In genomic region chrX:119636419-119636818, GRCh38 we compare ENCODE assay signal across 11 cellular contexts. TPM values are rescaled to one million over a fixed set of nuclear protein-coding genes. Genes with fewer than 3 reads are reported as not detected.
DNase-seq lines count a peak whose midpoint lies in the region; ATAC-seq and TF ChIP-seq lines count a peak whose summit lies in the region.
"Had no signal": no experiment of that assay in that cellular context is flagged by ENCODE, and none has a peak within 500 bp of the region (broad histone marks: within the 10 kb centered on the region; RNA-seq: fewer than 3 reads in every experiment).

No MANE protein-coding gene starts in this region.

- peaks cover 63% of the 10 kb centered on the region for H3K36me3 Mint-ChIP-seq in activated CD8-positive, alpha-beta T cell treated with anti-CD3 and anti-CD28 coated beads for 36 hours (ENCODE audit: low read depth)
- H3K36me3 Mint-ChIP-seq in activated CD8-positive, alpha-beta T cell treated with anti-CD3 and anti-CD28 coated beads, Interleukin-2, amount 10 ng/mL, durations not matched to agents 7 days and 5 days (ENCODE audit: low read depth) = peaks cover 70% of the 10 kb centered on the region
- peaks cover 22% of the 10 kb centered on the region for H3K36me3 Mint-ChIP-seq in natural killer cell treated with Interleukin-12 subunit alpha and Interleukin-12 subunit beta and Interleukin-15 and Interleukin-18, amount 100 ng/mL, for 72 hours
- peaks cover 61% of the 10 kb centered on the region for H3K36me3 Mint-ChIP-seq in activated CD4-positive, alpha-beta T cell treated with anti-CD3 and anti-CD28 coated beads, Interleukin-2, amount 10 ng/mL, durations not matched to agents 7 days and 5 days (ENCODE audit: low read depth)

- CTCF ChIA-PET in activated CD8-positive, alpha-beta T cell treated with anti-CD3 and anti-CD28 coated beads for 36 hours (lab: Charles Lee) = no interaction called here
- CTCF ChIA-PET in activated CD8-positive, alpha-beta T cell treated with anti-CD3 and anti-CD28 coated beads, Interleukin-2, amount 10 ng/mL, durations not matched to agents 7 days and 5 days (lab: Charles Lee) = no interaction called here
- CTCF ChIA-PET in activated CD4-positive, alpha-beta T cell treated with anti-CD3 and anti-CD28 coated beads, Interleukin-2, amount 10 ng/mL, durations not matched to agents 7 days and 5 days (lab: Charles Lee) = interaction anchor here (0.5 kb wide), 1 partner anchor 9 kb away, joined by 3 read pairs; no protein-coding TSS in a partner anchor

- no peaks in the 10 kb centered on the region for H3K27me3 Mint-ChIP-seq in activated CD8-positive, alpha-beta T cell treated with anti-CD3 and anti-CD28 coated beads for 36 hours
- no peaks in the 10 kb centered on the region for H3K27me3 Mint-ChIP-seq in activated CD8-positive, alpha-beta T cell treated with anti-CD3 and anti-CD28 coated beads, Interleukin-2, amount 10 ng/mL, durations not matched to agents 7 days and 5 days (ENCODE audit: low read depth)
- no peaks in the 10 kb centered on the region for H3K27me3 Mint-ChIP-seq in natural killer cell treated with Interleukin-12 subunit alpha and Interleukin-12 subunit beta and Interleukin-15 and Interleukin-18, amount 100 ng/mL, for 72 hours
- H3K27me3 Mint-ChIP-seq in activated CD4-positive, alpha-beta T cell treated with anti-CD3 and anti-CD28 coated beads, Interleukin-2, amount 10 ng/mL, durations not matched to agents 7 days and 5 days = no peaks in the 10 kb centered on the region
- H3K27me3 Mint-ChIP-seq: naive thymus-derived CD8-positive, alpha-beta T cell had no signal

- POLR2A ChIA-PET in activated CD8-positive, alpha-beta T cell treated with anti-CD3 and anti-CD28 coated beads for 36 hours (lab: Charles Lee) = interaction anchor here (1.3 kb wide), 1 partner anchor 10 kb away, joined by 3 read pairs; no protein-coding TSS in a partner anchor
- POLR2A ChIA-PET in activated CD8-positive, alpha-beta T cell treated with anti-CD3 and anti-CD28 coated beads, Interleukin-2, amount 10 ng/mL, durations not matched to agents 7 days and 5 days (lab: Charles Lee) = no interaction called here
- POLR2A ChIA-PET in activated CD4-positive, alpha-beta T cell treated with anti-CD3 and anti-CD28 coated beads, Interleukin-2, amount 10 ng/mL, durations not matched to agents 7 days and 5 days (lab: Charles Lee) = no interaction called here

- H3K4me3 Mint-ChIP-seq in activated CD8-positive, alpha-beta T cell treated with anti-CD3 and anti-CD28 coated beads for 36 hours = no peak overlapping the region
- no peak overlapping the region for H3K4me3 Mint-ChIP-seq in activated CD8-positive, alpha-beta T cell treated with anti-CD3 and anti-CD28 coated beads, Interleukin-2, amount 10 ng/mL, durations not matched to agents 7 days and 5 days
- no peak overlapping the region for H3K4me3 Mint-ChIP-seq in natural killer cell treated with Interleukin-12 subunit alpha and Interleukin-12 subunit beta and Interleukin-15 and Interleukin-18, amount 100 ng/mL, for 72 hours
- H3K4me3 Mint-ChIP-seq in activated CD4-positive, alpha-beta T cell treated with anti-CD3 and anti-CD28 coated beads, Interleukin-2, amount 10 ng/mL, durations not matched to agents 7 days and 5 days = no peak overlapping the region

- H3K27ac Mint-ChIP-seq in activated CD8-positive, alpha-beta T cell treated with anti-CD3 and anti-CD28 coated beads for 36 hours = peak overlapping the region; percentile 69
- H3K27ac Mint-ChIP-seq in activated CD8-positive, alpha-beta T cell treated with anti-CD3 and anti-CD28 coated beads, Interleukin-2, amount 10 ng/mL, durations not matched to agents 7 days and 5 days = no peak overlapping the region
- peak overlapping the region in 1 of 2 donors; percentile 38 for H3K27ac Mint-ChIP-seq in natural killer cell treated with Interleukin-12 subunit alpha and Interleukin-12 subunit beta and Interleukin-15 and Interleukin-18, amount 100 ng/mL, for 72 hours
- H3K27ac Mint-ChIP-seq in activated CD4-positive, alpha-beta T cell treated with anti-CD3 and anti-CD28 coated beads, Interleukin-2, amount 10 ng/mL, durations not matched to agents 7 days and 5 days = no peak overlapping the region

- peak; percentile 30 for ATAC-seq in activated CD8-positive, alpha-beta T cell treated with anti-CD3 and anti-CD28 coated beads for 36 hours
- no peak for ATAC-seq in activated CD8-positive, alpha-beta T cell treated with anti-CD3 and anti-CD28 coated beads, Interleukin-2, amount 10 ng/mL, durations not matched to agents 7 days and 5 days
- ATAC-seq in GM21381 (IDR thresholded peaks at IDR 0.05; ENCODE audit: unreplicated experiment) = peak; percentile 43
- peak; percentile 45 for ATAC-seq in HG03175 (IDR thresholded peaks at IDR 0.05; ENCODE audit: unreplicated experiment)
- no peak for ATAC-seq in natural killer cell treated with Interleukin-12 subunit alpha and Interleukin-12 subunit beta and Interleukin-15 and Interleukin-18, amount 100 ng/mL, for 72 hours
- ATAC-seq: naive thymus-derived CD8-positive, alpha-beta T cell had no signal

- peak; percentile 24 for DNase-seq in activated CD8-positive, alpha-beta T cell treated with anti-CD3 and anti-CD28 coated beads for 36 hours
- DNase-seq in activated CD8-positive, alpha-beta T cell treated with anti-CD3 and anti-CD28 coated beads, Interleukin-2, amount 10 ng/mL, durations not matched to agents 7 days and 5 days = no peak
- DNase-seq in natural killer cell treated with Interleukin-12 subunit alpha and Interleukin-12 subunit beta and Interleukin-15 and Interleukin-18, amount 100 ng/mL, for 72 hours (ENCODE audit: low spot score) = peak; percentile 49
- no peak for DNase-seq in NCI-H1694 (lab: John Stamatoyannopoulos, UW)
- no peak for DNase-seq in activated CD4-positive, alpha-beta T cell treated with anti-CD3 and anti-CD28 coated beads, Interleukin-2, amount 10 ng/mL, durations not matched to agents 7 days and 5 days
- no peak for DNase-seq in NCI-H187 (lab: John Stamatoyannopoulos, UW)
- DNase-seq: DMS153; naive thymus-derived CD8-positive, alpha-beta T cell; NCI-H2107 had no signal

- TF ChIP-seq CTCF in activated CD8-positive, alpha-beta T cell treated with anti-CD3 and anti-CD28 coated beads for 36 hours (IDR thresholded peaks at IDR 0.05) = no peak

- H3K4me1 Mint-ChIP-seq in activated CD8-positive, alpha-beta T cell treated with anti-CD3 and anti-CD28 coated beads for 36 hours (ENCODE audit: low read depth) = peaks cover 36% of the 10 kb centered on the region
- H3K4me1 Mint-ChIP-seq in activated CD8-positive, alpha-beta T cell treated with anti-CD3 and anti-CD28 coated beads, Interleukin-2, amount 10 ng/mL, durations not matched to agents 7 days and 5 days (ENCODE audit: low read depth) = peaks cover 9% of the 10 kb centered on the region
- peaks cover 19 to 20% of the 10 kb centered on the region in 2 donors for H3K4me1 Mint-ChIP-seq in natural killer cell treated with Interleukin-12 subunit alpha and Interleukin-12 subunit beta and Interleukin-15 and Interleukin-18, amount 100 ng/mL, for 72 hours (ENCODE audit: low read depth in 2 of 2)
- H3K4me1 Mint-ChIP-seq in activated CD4-positive, alpha-beta T cell treated with anti-CD3 and anti-CD28 coated beads, Interleukin-2, amount 10 ng/mL, durations not matched to agents 7 days and 5 days = peaks cover 30% of the 10 kb centered on the region

- H3K9me3 Mint-ChIP-seq in activated CD8-positive, alpha-beta T cell treated with anti-CD3 and anti-CD28 coated beads for 36 hours = no peaks in the 10 kb centered on the region
- H3K9me3 Mint-ChIP-seq in activated CD8-positive, alpha-beta T cell treated with anti-CD3 and anti-CD28 coated beads, Interleukin-2, amount 10 ng/mL, durations not matched to agents 7 days and 5 days (ENCODE audit: insufficient read depth) = no peaks in the 10 kb centered on the region
- no peaks in the 10 kb centered on the region for H3K9me3 Mint-ChIP-seq in natural killer cell treated with Interleukin-12 subunit alpha and Interleukin-12 subunit beta and Interleukin-15 and Interleukin-18, amount 100 ng/mL, for 72 hours
- H3K9me3 Mint-ChIP-seq in activated CD4-positive, alpha-beta T cell treated with anti-CD3 and anti-CD28 coated beads, Interleukin-2, amount 10 ng/mL, durations not matched to agents 7 days and 5 days = no peaks in the 10 kb centered on the region
- H3K9me3 Mint-ChIP-seq: naive thymus-derived CD8-positive, alpha-beta T cell had no signal

- intact Hi-C loops in activated CD8-positive, alpha-beta T cell treated with anti-CD3 and anti-CD28 coated beads for 36 hours (cut with micrococcal nuclease) = no loop called here

RNA-seq across cellular contexts. Expression of gene NKRF, which starts 30.2 kb away (rescaled TPM):
- total RNA-seq in activated CD8-positive, alpha-beta T cell treated with anti-CD3 and anti-CD28 coated beads for 36 hours = 10 to 100 TPM; 22.3 to 23.5 TPM
- 10 to 100 TPM; 16.3 to 18.4 TPM for total RNA-seq in activated CD8-positive, alpha-beta T cell treated with anti-CD3 and anti-CD28 coated beads, Interleukin-2, amount 10 ng/mL, durations not matched to agents 7 days and 5 days
- 10 to 100 TPM; 15.8 to 24.4 TPM for total RNA-seq in natural killer cell treated with Interleukin-12 subunit alpha and Interleukin-12 subunit beta and Interleukin-15 and Interleukin-18, amount 100 ng/mL, for 72 hours
- total RNA-seq in activated CD4-positive, alpha-beta T cell treated with anti-CD3 and anti-CD28 coated beads, Interleukin-2, amount 10 ng/mL, durations not matched to agents 7 days and 5 days = 10 to 100 TPM; 13.7 to 15.4 TPM

RNA-seq across cellular contexts. Expression of gene SEPTIN6, which starts 56.5 kb away (rescaled TPM):
- 100 to 1,000 TPM; 205 to 209 TPM for total RNA-seq in activated CD8-positive, alpha-beta T cell treated with anti-CD3 and anti-CD28 coated beads for 36 hours
- 100 to 1,000 TPM; 303 to 312 TPM for total RNA-seq in activated CD8-positive, alpha-beta T cell treated with anti-CD3 and anti-CD28 coated beads, Interleukin-2, amount 10 ng/mL, durations not matched to agents 7 days and 5 days
- total RNA-seq in natural killer cell treated with Interleukin-12 subunit alpha and Interleukin-12 subunit beta and Interleukin-15 and Interleukin-18, amount 100 ng/mL, for 72 hours = 10 to 100 TPM; 79.7 to 84.0 TPM
- 100 to 1,000 TPM; 298 to 329 TPM for total RNA-seq in activated CD4-positive, alpha-beta T cell treated with anti-CD3 and anti-CD28 coated beads, Interleukin-2, amount 10 ng/mL, durations not matched to agents 7 days and 5 days

Comparison
In these comparisons a context has a peak if more than half of its experiments do, and no peak if none do; other contexts are left out.
1. ATAC-seq: peak in activated CD8-positive, alpha-beta T cell treated with anti-CD3 and anti-CD28 coated beads for 36 hours (single experiment), GM21381 (single experiment) and HG03175 (single experiment); none in activated CD8-positive, alpha-beta T cell treated with anti-CD3 and anti-CD28 coated beads, Interleukin-2, amount 10 ng/mL, durations not matched to agents 7 days and 5 days (single experiment) and natural killer cell treated with Interleukin-12 subunit alpha and Interleukin-12 subunit beta and Interleukin-15 and Interleukin-18, amount 100 ng/mL, for 72 hours (0 of 2).
2. DNase-seq: peak in activated CD8-positive, alpha-beta T cell treated with anti-CD3 and anti-CD28 coated beads for 36 hours (single experiment) and natural killer cell treated with Interleukin-12 subunit alpha and Interleukin-12 subunit beta and Interleukin-15 and Interleukin-18, amount 100 ng/mL, for 72 hours (single experiment); none in activated CD8-positive, alpha-beta T cell treated with anti-CD3 and anti-CD28 coated beads, Interleukin-2, amount 10 ng/mL, durations not matched to agents 7 days and 5 days (single experiment), NCI-H1694 (single experiment), activated CD4-positive, alpha-beta T cell treated with anti-CD3 and anti-CD28 coated beads, Interleukin-2, amount 10 ng/mL, durations not matched to agents 7 days and 5 days (single experiment) and NCI-H187 (0 of 2).